ENCODE assay signal across 8 cellular contexts in genomic region chr20:11267131-11267761, GRCh38.
DNase-seq lines count a peak whose midpoint lies in the region; ATAC-seq and TF ChIP-seq lines count a peak whose summit lies in the region.

No MANE protein-coding gene starts in this region.

- no TSS peak for BruUV-seq in PC-3 (replicated peaks; lab: Mats Ljungman, UMichigan)

- peak overlapping the region; percentile 56 for H3K4me3 Mint-ChIP-seq in neural progenitor cell
- no peak overlapping the region for H3K4me3 Mint-ChIP-seq in naive thymus-derived CD8-positive, alpha-beta T cell

- peaks cover 66% of the 10 kb centered on the region for H3K4me1 Mint-ChIP-seq in neural progenitor cell
- no peaks in the 10 kb centered on the region for H3K4me1 Mint-ChIP-seq in naive thymus-derived CD8-positive, alpha-beta T cell

- H2AFZ ChIP-seq in PC-3 (ENCODE audit: low read length), result peak overlapping the region; percentile 60
- H2AFZ ChIP-seq in neural progenitor cell (replicated peaks), result no peak overlapping the region

- H3K9me3 ChIP-seq in PC-3 (ENCODE audit: low read length) (no peaks in the 10 kb centered on the region), esophagus squamous epithelium (no peaks in the 10 kb centered on the region), neural progenitor cell (ENCODE audit: low read depth) (no peaks in the 10 kb centered on the region), thyroid gland (no peaks in the 10 kb centered on the region)

- H3K9ac ChIP-seq in PC-3 (ENCODE audit: low read length) (peak overlapping the region; percentile 60), neural progenitor cell (no peak overlapping the region)

- no peaks in the 10 kb centered on the region for H3K36me3 ChIP-seq in PC-3 (ENCODE audit: low read depth, low read length)
- H3K36me3 ChIP-seq in esophagus squamous epithelium, result no peaks in the 10 kb centered on the region
- no peaks in the 10 kb centered on the region for H3K36me3 ChIP-seq in neural progenitor cell
- no peaks in the 10 kb centered on the region for H3K36me3 ChIP-seq in thyroid gland

- H3K79me2 ChIP-seq in PC-3 (ENCODE audit: low read length), result no peaks in the 10 kb centered on the region
- H3K79me2 ChIP-seq in neural progenitor cell (ENCODE audit: low read depth), result no peaks in the 10 kb centered on the region

- POLR2A ChIA-PET in PC-3 (lab: Charles Lee; ENCODE audit: unreplicated experiment), result interaction anchor here (0.6 to 0.9 kb wide), 6 partner anchors 38 to 678 kb away, joined by 5 to 16 read pairs (median 8); no protein-coding TSS in a partner anchor
- POLR2A ChIA-PET in naive thymus-derived CD8-positive, alpha-beta T cell (lab: Charles Lee), result no interaction called here

- peak overlapping the region; percentile 78 for H3K4me2 ChIP-seq in PC-3 (ENCODE audit: low read length)
- H3K4me2 ChIP-seq in neural progenitor cell, result no peak overlapping the region

- peak; percentile 64 for DNase-seq in GM13977 (ENCODE audit: low spot score)
- peak; percentile 96 for DNase-seq in PC-3
- no peak for DNase-seq in esophagus squamous epithelium (lab: John Stamatoyannopoulos, UW)
- peak; percentile 28 for DNase-seq in neural progenitor cell (ENCODE audit: low spot score)
- DNase-seq in thyroid gland, result no peak
- no peak for DNase-seq in naive thymus-derived CD8-positive, alpha-beta T cell
- DNase-seq in mesenteric fat pad (ENCODE audit: low spot score), result no peak

- no peak for TF ChIP-seq POLR2A in esophagus squamous epithelium (IDR thresholded peaks at IDR 0.05)
- TF ChIP-seq POLR2A in thyroid gland (IDR thresholded peaks at IDR 0.05), result no peak

- TF ChIP-seq CTCF in GM13977 (IDR thresholded peaks at IDR 0.05; ENCODE audit: extremely low read depth, insufficient read depth, missing control alignments), result no peak
- no peak for TF ChIP-seq CTCF in PC-3 (conservative IDR thresholded peaks at IDR 0.05; ENCODE audit: low read depth, low read length)
- peak in 1 of 6 experiments; percentile 9 for TF ChIP-seq CTCF in esophagus squamous epithelium (IDR thresholded peaks at IDR 0.05)
- no peak for TF ChIP-seq CTCF in neural progenitor cell (IDR thresholded peaks at IDR 0.05)
- no peak for TF ChIP-seq CTCF in thyroid gland (IDR thresholded peaks at IDR 0.05)

- H3K27ac ChIP-seq in PC-3 (ENCODE audit: low read length) (peak overlapping the region; percentile 93), esophagus squamous epithelium (peak overlapping the region in 3 of 4 donors; percentile 29 to 51 (median 39)), neural progenitor cell (no peak overlapping the region), thyroid gland (no peak overlapping the region)

- WGBS in esophagus squamous epithelium, 2 donors, result 14 to 41% methylated on average over 5 of the region's 5 CpGs
- WGBS in thyroid gland, 2 donors, result 40 to 57% methylated on average over 5 of the region's 5 CpGs

- peaks cover 5% of the 10 kb centered on the region for H3K27me3 Mint-ChIP-seq in neural progenitor cell (ENCODE audit: insufficient read depth, low read depth)
- H3K27me3 Mint-ChIP-seq in naive thymus-derived CD8-positive, alpha-beta T cell, result peaks cover 0 to 4% (median 0%) of the 10 kb centered on the region in 5 donors

- CTCF ChIA-PET in PC-3 (lab: Charles Lee), result interaction anchor here (0.6 to 1.8 kb wide), 11 partner anchors 60 to 1576 kb away, joined by 3 to 10 read pairs (median 4); partner anchors contain the start of gene JAG1

- H3K4me1 ChIP-seq in PC-3 (ENCODE audit: insufficient read depth, low read length) (peaks cover 27% of the 10 kb centered on the region), esophagus squamous epithelium (peaks cover 8 to 18% (median 16%) of the 10 kb centered on the region in 3 donors), neural progenitor cell (peaks cover 41% of the 10 kb centered on the region), thyroid gland (peaks cover 0 to 14% of the 10 kb centered on the region in 2 donors)

- no peaks in the 10 kb centered on the region for H3K27me3 ChIP-seq in PC-3 (ENCODE audit: low read length)
- H3K27me3 ChIP-seq in esophagus squamous epithelium, result no peaks in the 10 kb centered on the region
- no peaks in the 10 kb centered on the region for H3K27me3 ChIP-seq in neural progenitor cell
- no peaks in the 10 kb centered on the region for H3K27me3 ChIP-seq in thyroid gland

- intact Hi-C loops in PC-3 (cut with micrococcal nuclease), result loop anchor here (1.0 to 10.0 kb wide), 7 partner anchors 60 to 835 kb away; partner anchors contain the start of gene MKKS
- intact Hi-C loops in esophagus squamous epithelium (cut with DNase I), result no loop called here
- intact Hi-C loops in thyroid gland (cut with DNase I), result no loop called here

- H4K20me1 ChIP-seq in PC-3 (ENCODE audit: low read length), result no peaks in the 10 kb centered on the region
- no peaks in the 10 kb centered on the region for H4K20me1 ChIP-seq in neural progenitor cell (ENCODE audit: low read depth)

- no peaks in the 10 kb centered on the region for H3K9me2 ChIP-seq in PC-3 (replicated peaks; ENCODE audit: low read length)

- H3F3A ChIP-seq in PC-3 (ENCODE audit: low read length, unreplicated experiment) (peaks cover 7% of the 10 kb centered on the region), neural progenitor cell (ENCODE audit: low read depth) (peaks cover 20% of the 10 kb centered on the region)

- no peaks in the 10 kb centered on the region for H3K36me3 Mint-ChIP-seq in neural progenitor cell
- H3K36me3 Mint-ChIP-seq in naive thymus-derived CD8-positive, alpha-beta T cell, result no peaks in the 10 kb centered on the region

- no peaks in the 10 kb centered on the region for H3K9me3 Mint-ChIP-seq in neural progenitor cell
- H3K9me3 Mint-ChIP-seq in naive thymus-derived CD8-positive, alpha-beta T cell, result peaks cover 0 to 4% (median 0%) of the 10 kb centered on the region in 9 donors

- in situ Hi-C loops in GM13977 (cut with MboI; ENCODE audit: low pct_unique_long_range_greater_than_20kb, low sequenced_read_pairs, unreplicated experiment), result no loop called here

- H3K4me3 ChIP-seq in PC-3 (ENCODE audit: low read length) (peak overlapping the region; percentile 50; the same call in 1 of the 2 replicates), esophagus squamous epithelium (no peak overlapping the region), neural progenitor cell (no peak overlapping the region), thyroid gland (replicated peaks in 1 of 3) (no peak overlapping the region)

- ATAC-seq in HG02943 (IDR thresholded peaks at IDR 0.05; ENCODE audit: low read depth, unreplicated experiment) (peak; percentile 43), PC-3 (peak; percentile 90)
- ATAC-seq in naive thymus-derived CD8-positive, alpha-beta T cell, result no peak

- peak overlapping the region; percentile 96 for H3K27ac Mint-ChIP-seq in neural progenitor cell
- H3K27ac Mint-ChIP-seq in naive thymus-derived CD8-positive, alpha-beta T cell, result no peak overlapping the region

Comparison
In these comparisons a context has a peak if more than half of its experiments do, and no peak if none do; other contexts are left out.
1. DNase-seq: peak in GM13977 (single experiment), PC-3 (single experiment) and neural progenitor cell (single experiment); none in esophagus squamous epithelium (single experiment), thyroid gland (0 of 2), naive thymus-derived CD8-positive, alpha-beta T cell (0 of 10) and mesenteric fat pad (single experiment).
2. ATAC-seq: peak in HG02943 (single experiment) and PC-3 (single experiment); none in naive thymus-derived CD8-positive, alpha-beta T cell (0 of 2).
3. H3K27ac ChIP-seq: peak in PC-3 (single experiment) and esophagus squamous epithelium (3 of 4); none in neural progenitor cell (single experiment) and thyroid gland (0 of 3).